16 cellular contexts compared by ENCODE assay signal in the genomic region with DNA sequence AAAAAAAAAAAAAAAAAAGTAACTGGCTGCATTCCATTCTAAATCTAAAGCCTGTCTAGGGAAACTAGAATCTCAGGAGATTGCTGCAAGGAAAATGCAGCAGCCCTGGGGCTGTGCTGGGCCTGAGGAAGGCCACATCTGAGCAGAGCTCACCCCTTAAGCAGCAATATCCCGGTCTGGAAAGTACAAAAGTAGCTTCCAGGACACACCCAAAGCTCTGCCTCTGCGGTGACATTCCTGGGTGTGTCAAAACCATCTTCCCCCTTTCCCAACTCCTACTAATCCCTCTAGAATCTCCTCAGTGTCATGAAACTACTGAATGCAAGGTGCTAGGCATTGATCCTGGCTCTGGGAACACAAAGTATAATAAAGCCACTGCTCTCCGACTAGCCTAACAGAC. TPM values are rescaled to one million over a fixed set of nuclear protein-coding genes. Genes with fewer than 3 reads are reported as not detected.
DNase-seq lines count a peak whose midpoint lies in the region; ATAC-seq and TF ChIP-seq lines count a peak whose summit lies in the region.
"Had no signal": no experiment of that assay in that cellular context is flagged by ENCODE, and none has a peak within 500 bp of the region (broad histone marks: within the 10 kb centered on the region; RNA-seq: fewer than 3 reads in every experiment).

No MANE protein-coding gene starts in this region.

- TF ChIP-seq CTCF in brain (conservative IDR thresholded peaks at IDR 0.05) (no peak), mesothelial cell of epicardium (IDR thresholded peaks at IDR 0.05; ENCODE audit: unreplicated experiment) (no peak), colonic mucosa (IDR thresholded peaks at IDR 0.05) (no peak)

- DNase-seq in AG08395 (ENCODE audit: low spot score): peak; percentile 80
- peak; percentile 76 to 87 for DNase-seq in HAP-1 (ENCODE audit: low spot score in 2 of 2)
- DNase-seq in mesothelial cell of epicardium (ENCODE audit: low spot score in 2 of 2, unreplicated experiment in 2 of 2): no peak
- DNase-seq in colonic mucosa: no peak
- DNase-seq in stimulated activated CD8-positive, alpha-beta memory T cell treated with anti-CD3 and anti-CD28 coated beads, Interleukin-4, amount 100 ng/mL, for 48 hours: no peak
- DNase-seq in NCI-H1930 (lab: John Stamatoyannopoulos, UW): no peak
- DNase-seq: activated naive CD4-positive, alpha-beta T cell treated with anti-CD3 and anti-CD28 coated beads, Interleukin-2, amount 50 U/mL, for 16 hours; DMS79; esophagus squamous epithelium; NCI-H2081 treated with DMSO at 0.1 percent for 48 hours; NCI-H748 treated with DMSO at 0.1 percent for 48 hours; ovary; Right ventricle myocardium superior had no signal

- H3K36me3 ChIP-seq in HAP-1 (replicated peaks) (no peaks in the 10 kb centered on the region), colonic mucosa (no peaks in the 10 kb centered on the region)
- H3K36me3 ChIP-seq: esophagus squamous epithelium, ovary, suprapubic skin had no signal

- H3K4me1 Mint-ChIP-seq in brain: peaks cover 62% of the 10 kb centered on the region
- H3K4me1 Mint-ChIP-seq in mesothelial cell of epicardium: peaks cover 32% of the 10 kb centered on the region

- H3K27me3 Mint-ChIP-seq in brain (no peaks in the 10 kb centered on the region), mesothelial cell of epicardium (ENCODE audit: low read depth) (no peaks in the 10 kb centered on the region)

- H3K9me3 Mint-ChIP-seq in brain: peaks cover 0 to 4% (median 0%) of the 10 kb centered on the region in 5 experiments
- H3K9me3 Mint-ChIP-seq in mesothelial cell of epicardium: no peaks in the 10 kb centered on the region

- in situ Hi-C loops in HAP-1 (cut with MboI; ENCODE audit: low sequenced_read_pairs): no loop called here

- peak overlapping the region in 2 of 5 experiments; percentile 4 to 18 for H3K4me3 Mint-ChIP-seq in brain
- no peak overlapping the region for H3K4me3 Mint-ChIP-seq in mesothelial cell of epicardium

- H3K9me3 ChIP-seq in HAP-1: no peaks in the 10 kb centered on the region
- no peaks in the 10 kb centered on the region for H3K9me3 ChIP-seq in colonic mucosa
- H3K9me3 ChIP-seq: esophagus squamous epithelium, ovary, suprapubic skin had no signal

- H3K9ac ChIP-seq in colonic mucosa (ENCODE audit: low read depth in 2 of 2, low read length in 2 of 2): no peak overlapping the region

- H3K36me3 Mint-ChIP-seq in brain: peaks cover 11% of the 10 kb centered on the region
- H3K36me3 Mint-ChIP-seq in mesothelial cell of epicardium: no peaks in the 10 kb centered on the region

- no peaks in the 10 kb centered on the region for H3K27me3 ChIP-seq in HAP-1 (ENCODE audit: low read depth)
- no peaks in the 10 kb centered on the region for H3K27me3 ChIP-seq in colonic mucosa
- H3K27me3 ChIP-seq: ovary, suprapubic skin had no signal

- no peak overlapping the region for H3K27ac ChIP-seq in colonic mucosa
- H3K27ac ChIP-seq: esophagus squamous epithelium, ovary had no signal

- ATAC-seq in GM21737 (IDR thresholded peaks at IDR 0.05; ENCODE audit: unreplicated experiment): no peak

- H3K4me1 ChIP-seq in HAP-1: peaks cover 13% of the 10 kb centered on the region
- peaks cover 3% of the 10 kb centered on the region for H3K4me1 ChIP-seq in colonic mucosa

- H3K27ac Mint-ChIP-seq in brain (peak overlapping the region in 3 of 5 experiments; percentile 23 to 53 (median 44)), mesothelial cell of epicardium (peak overlapping the region; percentile 88)

- H3K4me3 ChIP-seq in HAP-1 (no peak overlapping the region), colonic mucosa (no peak overlapping the region)
- H3K4me3 ChIP-seq: esophagus squamous epithelium, ovary, suprapubic skin had no signal

- intact Hi-C loops in colonic mucosa (cut with DNase I): no loop called here

RNA-seq across cellular contexts. Expression of a gene that starts 5.0 kb away (rescaled TPM):
- polyA plus RNA-seq in brain (ENCODE audit: insufficient read depth, low read depth, low replicate concordance): 5.2 TPM
- total RNA-seq in mesothelial cell of epicardium: 11.3 to 12.8 TPM (median 12.2 TPM) in 3 replicates
- total RNA-seq in colonic mucosa: 1 to 10 TPM; 2.3 to 4.9 TPM
- total RNA-seq: Right ventricle myocardium superior had no signal

RNA-seq across cellular contexts. Expression of a gene that starts 14.6 kb away (rescaled TPM):
- 17.6 TPM for polyA plus RNA-seq in brain (ENCODE audit: insufficient read depth, low read depth, low replicate concordance)
- 84.2 to 93.4 TPM (median 87.1 TPM) in 3 replicates for total RNA-seq in mesothelial cell of epicardium
- 10 to 100 TPM; 16.6 to 22.6 TPM for total RNA-seq in colonic mucosa

RNA-seq across cellular contexts. Expression of a gene that starts 30.0 kb away (rescaled TPM):
- 13.6 TPM for polyA plus RNA-seq in brain (ENCODE audit: insufficient read depth, low read depth, low replicate concordance)
- total RNA-seq in mesothelial cell of epicardium: 25.0 to 27.1 TPM (median 25.1 TPM) in 3 replicates
- 10 to 100 TPM; 31.4 to 32.2 TPM for total RNA-seq in colonic mucosa

RNA-seq across cellular contexts. Expression of a gene that starts 50.0 kb away (rescaled TPM):
- 27.4 TPM for polyA plus RNA-seq in brain (ENCODE audit: insufficient read depth, low read depth, low replicate concordance)
- 83.8 to 88.3 TPM (median 87.3 TPM) in 3 replicates for total RNA-seq in mesothelial cell of epicardium
- total RNA-seq in colonic mucosa: 10 to 100 TPM; 46.0 to 77.4 TPM

RNA-seq across cellular contexts. Expression of a gene that starts 55.2 kb away (rescaled TPM):
- polyA plus RNA-seq in brain (ENCODE audit: insufficient read depth, low read depth, low replicate concordance): 5.8 TPM
- 8.0 to 8.3 TPM (median 8.3 TPM) in 3 replicates for total RNA-seq in mesothelial cell of epicardium
- total RNA-seq in colonic mucosa: 10 to 100 TPM; 13.9 to 15.9 TPM

Comparison
In these comparisons a context has a peak if more than half of its experiments do, and no peak if none do; other contexts are left out.
1. DNase-seq: peak in AG08395 (single experiment) and HAP-1 (2 of 2); none in mesothelial cell of epicardium (0 of 2), colonic mucosa (single experiment), stimulated activated CD8-positive, alpha-beta memory T cell treated with anti-CD3 and anti-CD28 coated beads, Interleukin-4, amount 100 ng/mL, for 48 hours (single experiment) and NCI-H1930 (0 of 2).